8 cellular contexts compared by ENCODE assay signal in genomic region chr11:748007-748359, GRCh38. TPM values are rescaled to one million over a fixed set of nuclear protein-coding genes. Genes with fewer than 3 reads are reported as not detected.
DNase-seq lines count a peak whose midpoint lies in the region; ATAC-seq and TF ChIP-seq lines count a peak whose summit lies in the region.

No MANE protein-coding gene starts in this region.

- peak overlapping the region; percentile 93 for H3K4me3 ChIP-seq in LNCaP clone FGC (ENCODE audit: low read depth, low read length)

- peak; percentile 11 for ATAC-seq in GM18909 (IDR thresholded peaks at IDR 0.05; ENCODE audit: poor library complexity, unreplicated experiment)

- H3K9me3 Mint-ChIP-seq in mesothelial cell of epicardium = no peaks in the 10 kb centered on the region

- TF ChIP-seq CTCF in 22Rv1 (IDR thresholded peaks at IDR 0.05) (no peak), LNCaP clone FGC (IDR thresholded peaks at IDR 0.05; ENCODE audit: control insufficient read depth, extremely low read depth, insufficient read depth) (no peak), mesothelial cell of epicardium (IDR thresholded peaks at IDR 0.05; ENCODE audit: unreplicated experiment) (no peak)

- H3K27ac ChIP-seq in 22Rv1 = peak overlapping the region; percentile 66
- peak overlapping the region; percentile 88 for H3K27ac ChIP-seq in cingulate gyrus (ENCODE audit: low read depth, low read length)

- H3K4me1 Mint-ChIP-seq in mesothelial cell of epicardium = peaks cover 17% of the 10 kb centered on the region

- H3K4me3 Mint-ChIP-seq in mesothelial cell of epicardium = peak overlapping the region; percentile 77

- H3K36me3 Mint-ChIP-seq in mesothelial cell of epicardium = no peaks in the 10 kb centered on the region

- DNase-seq in LNCaP clone FGC (ENCODE audit: low read depth) = no peak
- no peak for DNase-seq in mesothelial cell of epicardium (ENCODE audit: low spot score in 2 of 2, unreplicated experiment in 2 of 2)
- DNase-seq in GDM1 (lab: John Stamatoyannopoulos, UW) = no peak
- no peak for DNase-seq in COR-L47 (lab: John Stamatoyannopoulos, UW)
- no peak for DNase-seq in NCI-H446 treated with DMSO at 0.1 percent for 48 hours (lab: John Stamatoyannopoulos, UW)

- no peaks in the 10 kb centered on the region for H3K27me3 Mint-ChIP-seq in mesothelial cell of epicardium (ENCODE audit: low read depth)

- peak overlapping the region; percentile 79 for H3K27ac Mint-ChIP-seq in mesothelial cell of epicardium

RNA-seq across cellular contexts. Expression of gene TALDO1, which starts 0.7 kb away (rescaled TPM):
- total RNA-seq in mesothelial cell of epicardium = 86.9 to 97.5 TPM (median 89.7 TPM) in 3 replicates

RNA-seq across cellular contexts. Expression of gene GATD1, which starts 29.3 kb away (rescaled TPM):
- 81.1 to 91.2 TPM (median 83.9 TPM) in 3 replicates for total RNA-seq in mesothelial cell of epicardium

RNA-seq across cellular contexts. Expression of gene CEND1, which starts 41.9 kb away (rescaled TPM):
- not detected in 3 replicates for total RNA-seq in mesothelial cell of epicardium

RNA-seq across cellular contexts. Expression of gene EPS8L2, which starts 42.0 kb away (rescaled TPM):
- 105 to 112 TPM (median 111 TPM) in 3 replicates for total RNA-seq in mesothelial cell of epicardium

RNA-seq across cellular contexts. Expression of gene SLC25A22, which starts 50.1 kb away (rescaled TPM):
- 34.3 to 37.2 TPM (median 35.7 TPM) in 3 replicates for total RNA-seq in mesothelial cell of epicardium
